8 cellular contexts compared by ENCODE assay signal in genomic region chr11:9861860-9862725, GRCh38.
DNase-seq lines count a peak whose midpoint lies in the region; ATAC-seq and TF ChIP-seq lines count a peak whose summit lies in the region.

No MANE protein-coding gene starts in this region.

- peak overlapping the region; percentile 24; the same call in 1 of the 2 replicates for H3K56ac ChIP-seq in IMR-90 (ENCODE audit: extremely low read depth, insufficient read depth, low read length)

- peak overlapping the region; percentile 66; the same call in 1 of the 2 replicates for H3K18ac ChIP-seq in IMR-90 (ENCODE audit: low read depth, low read length)

- no peaks in the 10 kb centered on the region for H3K9me3 ChIP-seq in IMR-90 (ENCODE audit: control insufficient read depth, insufficient read depth, low read length)
- peaks cover 0 to 3% (median 0%) of the 10 kb centered on the region in 11 donors for H3K9me3 ChIP-seq in heart right ventricle
- H3K9me3 ChIP-seq in sigmoid colon, result no peaks in the 10 kb centered on the region

- H4K91ac ChIP-seq in IMR-90 (ENCODE audit: insufficient read depth, low read depth, low read length), result peak overlapping the region; percentile 93

- no peak overlapping the region for H3K4me2 ChIP-seq in IMR-90 (ENCODE audit: low read depth, low read length)

- H2BK120ac ChIP-seq in IMR-90 (ENCODE audit: low read depth, low read length), result peak overlapping the region; percentile 86

- TF ChIP-seq POLR2A in IMR-90 (IDR thresholded peaks at IDR 0.05; ENCODE audit: low read depth, low read length) (no peak), sigmoid colon (IDR thresholded peaks at IDR 0.05) (no peak)

- TF ChIP-seq RAD21 in IMR-90 (IDR thresholded peaks at IDR 0.05; ENCODE audit: low read length), result peak; percentile 77

- DNase-seq in GF-D8 (lab: John Stamatoyannopoulos, UW) (peak; percentile 3), IMR-90 (peak; percentile 75), RKO (ENCODE audit: low spot score) (peak; percentile 46), heart right ventricle (peak; percentile 13 to 39), sigmoid colon (peak; percentile 74), NCI-H128 (lab: John Stamatoyannopoulos, UW; ENCODE audit: unreplicated experiment) (no peak)
- peak; percentile 44 for DNase-seq in activated naive CD4-positive, alpha-beta T cell treated with Interleukin-2 at 50 U/mL for 16 hours

- peak overlapping the region; percentile 92 for H2BK5ac ChIP-seq in IMR-90 (ENCODE audit: low read depth, low read length, poor library complexity, severe bottlenecking)

- no peak for TF ChIP-seq EP300 in sigmoid colon (IDR thresholded peaks at IDR 0.05)

- peak overlapping the region; percentile 71; the same call in 1 of the 2 replicates for H4K5ac ChIP-seq in IMR-90 (ENCODE audit: low read depth, low read length)

- H3K36me3 ChIP-seq in IMR-90 (ENCODE audit: control insufficient read depth, insufficient read depth, low read length), result 0 out of 2 replicates have a peak, but pooled peaks cover under 1% of the 10 kb centered on the region
- H3K36me3 ChIP-seq in heart right ventricle, result peaks cover 0 to 2% (median 0%) of the 10 kb centered on the region in 9 donors
- H3K36me3 ChIP-seq in sigmoid colon, result peaks cover 0 to 3% (median 1%) of the 10 kb centered on the region in 4 donors

- peak overlapping the region; percentile 37 for H2AK9ac ChIP-seq in IMR-90 (replicated peaks; ENCODE audit: low read depth, low read length, poor library complexity)

- peak overlapping the region; percentile 93 for H2BK20ac ChIP-seq in IMR-90 (ENCODE audit: low read depth, low read length)

- BruUV-seq in IMR-90 (replicated peaks; lab: Mats Ljungman, UMichigan), result no TSS peak

- peak overlapping the region; percentile 53; the same call in 1 of the 2 replicates for H3K23ac ChIP-seq in IMR-90 (ENCODE audit: low read depth, low read length)

- H3K27ac ChIP-seq in IMR-90 (ENCODE audit: insufficient read depth, low read length) (peak overlapping the region; percentile 34; the same call in 1 of the 2 replicates), heart right ventricle (no peak overlapping the region), sigmoid colon (no peak overlapping the region)

- H3K9ac ChIP-seq in IMR-90 (ENCODE audit: low read depth, low read length), result peak overlapping the region; percentile 42; the same call in 1 of the 2 replicates

- H3K14ac ChIP-seq in IMR-90 (replicated peaks; ENCODE audit: low read depth, low read length), result peak overlapping the region; percentile 47

- no peaks in the 10 kb centered on the region for H4K20me1 ChIP-seq in IMR-90 (ENCODE audit: insufficient read depth, low read length)

- H3K4me1 ChIP-seq in IMR-90 (ENCODE audit: control insufficient read depth, insufficient read depth, low read length) (peaks cover 9% of the 10 kb centered on the region), heart right ventricle (peaks cover 0 to 19% (median 13%) of the 10 kb centered on the region in 9 donors), sigmoid colon (peaks cover 0 to 12% (median 7%) of the 10 kb centered on the region in 4 donors)

- ATAC-seq in GM21529 (IDR thresholded peaks at IDR 0.05; ENCODE audit: unreplicated experiment), result peak; percentile 90
- ATAC-seq in IMR-90 (ENCODE audit: low read depth), result peak; percentile 74
- ATAC-seq in heart right ventricle, result peak in 7 of 8 donors; percentile 77 to 90 (median 82)

- CTCF ChIA-PET in IMR-90 (lab: Yijun Ruan, JAX), result no interaction called here

- POLR2A ChIA-PET in IMR-90 (lab: Charles Lee; ENCODE audit: unreplicated experiment), result no interaction called here

- WGBS in IMR-90 (ENCODE audit: extremely low coverage in 2 of 2, insufficient read length in 1 of 2), 2 experiments, result no CpG with 5 or more reads among the region's 4 CpGs
- WGBS in heart right ventricle, 2 donors, result 81 to 85% methylated on average over 4 of the region's 4 CpGs
- 77 to 81% methylated on average over 4 of the region's 4 CpGs for WGBS in sigmoid colon, 2 donors

- H3K9me1 ChIP-seq in IMR-90 (ENCODE audit: insufficient read depth, low read length), result peaks cover 9% of the 10 kb centered on the region

- H3K4me3 ChIP-seq in IMR-90 (ENCODE audit: insufficient read depth, low read depth, low read length), result no peak overlapping the region
- H3K4me3 ChIP-seq in heart right ventricle, result no peak overlapping the region
- H3K4me3 ChIP-seq in sigmoid colon, result no peak overlapping the region

- peak overlapping the region; percentile 80; the same call in 1 of the 2 replicates for H2AK5ac ChIP-seq in IMR-90 (ENCODE audit: low read depth, low read length)

- peak; percentile 75 for TF ChIP-seq CTCF in IMR-90 (conservative IDR thresholded peaks at IDR 0.05; ENCODE audit: low read depth, low read length)
- peak; percentile 53 to 85 (median 74) for TF ChIP-seq CTCF in heart right ventricle (IDR thresholded peaks at IDR 0.05)
- TF ChIP-seq CTCF in sigmoid colon (IDR thresholded peaks at IDR 0.05), result peak; percentile 11 to 60 (median 57)

- in situ Hi-C loops in IMR-90 (cut with MboI; ENCODE audit: low sequenced_read_pairs), result no loop called here

- H3K27me3 ChIP-seq in IMR-90 (ENCODE audit: control insufficient read depth, insufficient read depth, low read length) (no peaks in the 10 kb centered on the region), heart right ventricle (no peaks in the 10 kb centered on the region), sigmoid colon (no peaks in the 10 kb centered on the region)

- H2BK15ac ChIP-seq in IMR-90 (ENCODE audit: low read depth, low read length), result peak overlapping the region; percentile 75; the same call in 1 of the 3 replicates

- H3K79me1 ChIP-seq in IMR-90 (ENCODE audit: low read depth in 1 of 2, low read length in 2 of 2), result peaks cover 9 to 30% of the 10 kb centered on the region in 2 experiments

- intact Hi-C loops in IMR-90 (cut with micrococcal nuclease) (loop anchor here (1.0 to 5.0 kb wide), 4 partner anchors 104 to 461 kb away; no protein-coding TSS in a partner anchor), heart right ventricle (cut with DNase I) (loop anchor here (1.0 to 10.0 kb wide), 9 partner anchors 105 to 463 kb away; partner anchors contain the start of gene ADM (in 3 of the 10)), sigmoid colon (cut with DNase I) (loop anchor here (5.0 to 10.0 kb wide), 3 partner anchors 113 to 460 kb away; partner anchors contain the start of gene ADM)

- dilution Hi-C loops in IMR-90 (cut with HindIII; ENCODE audit: low sequenced_read_pairs, unreplicated experiment), result no loop called here

- H2AFZ ChIP-seq in IMR-90 (replicated peaks; ENCODE audit: low read length, poor library complexity), result no peak overlapping the region

- peak overlapping the region; percentile 49 to 70 for H4K8ac ChIP-seq in IMR-90 (ENCODE audit: low read depth in 2 of 2, low read length in 2 of 2)

- H3K4ac ChIP-seq in IMR-90 (ENCODE audit: low read depth, low read length), result peak overlapping the region; percentile 90

TF ChIP-seq in IMR-90, 13 proteins besides CTCF, POLR2A, EP300 and RAD21:
- peak; percentile 77 for TF ChIP-seq SMC3 (IDR thresholded peaks at IDR 0.05; ENCODE audit: low read depth, low read length)
- TF ChIP-seq RCOR1 (IDR thresholded peaks at IDR 0.05; ENCODE audit: insufficient replicate concordance, low read length), result no peak
TF ChIP-seq in IMR-90: peak in this region for 1.
